ENCODE assay signal across 13 cellular contexts in genomic region chr2:221549143-221549542, GRCh38. TPM values are rescaled to one million over a fixed set of nuclear protein-coding genes. Genes with fewer than 3 reads are reported as not detected.
A peak's percentile ranks its signal among the peaks of the same experiment; 100 is the strongest.
DNase-seq lines count a peak whose midpoint lies in the region; ATAC-seq and TF ChIP-seq lines count a peak whose summit lies in the region.
"Had no signal": no experiment of that assay in that cellular context is flagged by ENCODE, and none has a peak within 500 bp of the region (broad histone marks: within the 10 kb centered on the region; RNA-seq: fewer than 3 reads in every experiment).

No MANE protein-coding gene starts in this region.

- H3K27ac Mint-ChIP-seq in T-helper 1 cell treated with Interleukin-12 subunit alpha and Interleukin-12 subunit beta and Interleukin-4 antibody, amounts not matched to agents 30 μg/mL and 1 μg/mL, for 36 hours: peak overlapping the region; percentile 1
- H3K27ac Mint-ChIP-seq: activated naive CD4-positive, alpha-beta T cell treated with anti-CD3 and anti-CD28 coated beads, Interleukin-2, amount 50 U/mL, for 72 hours had no signal

- H3K4me3 Mint-ChIP-seq in T-helper 1 cell treated with Interleukin-12 subunit alpha and Interleukin-12 subunit beta and Interleukin-4 antibody, amounts not matched to agents 30 μg/mL and 1 μg/mL, for 36 hours: no peak overlapping the region
- H3K4me3 Mint-ChIP-seq: natural killer cell treated with Interleukin-12 subunit alpha and Interleukin-12 subunit beta and Interleukin-15 and Interleukin-18, amount 100 ng/mL, for 72 hours had no signal

- peak; percentile 77 for ATAC-seq in GM19452 (IDR thresholded peaks at IDR 0.05; ENCODE audit: unreplicated experiment)
- ATAC-seq in HG02943 (IDR thresholded peaks at IDR 0.05; ENCODE audit: low read depth, unreplicated experiment): peak; percentile 84
- no peak for ATAC-seq in left ventricle myocardium superior
- ATAC-seq: PC-3 had no signal

- H3K9me3 Mint-ChIP-seq in T-helper 1 cell treated with Interleukin-12 subunit alpha and Interleukin-12 subunit beta and Interleukin-4 antibody, amounts not matched to agents 30 μg/mL and 1 μg/mL, for 36 hours: no peaks in the 10 kb centered on the region
- H3K9me3 Mint-ChIP-seq: activated naive CD4-positive, alpha-beta T cell treated with anti-CD3 and anti-CD28 coated beads, Interleukin-2, amount 50 U/mL, for 72 hours; natural killer cell treated with Interleukin-12 subunit alpha and Interleukin-12 subunit beta and Interleukin-15 and Interleukin-18, amount 100 ng/mL, for 72 hours had no signal

- H3K27me3 Mint-ChIP-seq in T-helper 1 cell treated with Interleukin-12 subunit alpha and Interleukin-12 subunit beta and Interleukin-4 antibody, amounts not matched to agents 30 μg/mL and 1 μg/mL, for 36 hours (ENCODE audit: low read depth): peaks cover 4% of the 10 kb centered on the region
- H3K27me3 Mint-ChIP-seq: natural killer cell treated with Interleukin-12 subunit alpha and Interleukin-12 subunit beta and Interleukin-15 and Interleukin-18, amount 100 ng/mL, for 72 hours had no signal

- TF ChIP-seq CTCF in GM20000 (IDR thresholded peaks at IDR 0.05; ENCODE audit: extremely low read depth, missing control alignments): no peak

- DNase-seq in EH (ENCODE audit: low read depth) (peak; percentile 45), GM20000 (ENCODE audit: low spot score) (no peak), left ventricle myocardium superior (no peak), NAMALWA (ENCODE audit: low spot score) (no peak), HPDE6-E6E7 (ENCODE audit: extremely low spot score) (no peak)
- DNase-seq: AML-193, NCI-H1436, PC-3 had no signal

- intact Hi-C loops in left ventricle myocardium superior (cut with micrococcal nuclease): no loop called here

- H3K4me1 Mint-ChIP-seq in T-helper 1 cell treated with Interleukin-12 subunit alpha and Interleukin-12 subunit beta and Interleukin-4 antibody, amounts not matched to agents 30 μg/mL and 1 μg/mL, for 36 hours (ENCODE audit: low read depth): peaks cover 12% of the 10 kb centered on the region

- no peaks in the 10 kb centered on the region for H3K36me3 Mint-ChIP-seq in T-helper 1 cell treated with Interleukin-12 subunit alpha and Interleukin-12 subunit beta and Interleukin-4 antibody, amounts not matched to agents 30 μg/mL and 1 μg/mL, for 36 hours (ENCODE audit: low read depth)
- H3K36me3 Mint-ChIP-seq: natural killer cell treated with Interleukin-12 subunit alpha and Interleukin-12 subunit beta and Interleukin-15 and Interleukin-18, amount 100 ng/mL, for 72 hours had no signal

RNA-seq across cellular contexts. Expression of gene EPHA4, which starts 23.0 kb away (rescaled TPM):
- total RNA-seq in left ventricle myocardium superior: 16.3 TPM
